9 cellular contexts compared by ENCODE assay signal in genomic region chr2:96408631-96409542, GRCh38.
DNase-seq lines count a peak whose midpoint lies in the region; ATAC-seq and TF ChIP-seq lines count a peak whose summit lies in the region.
"Had no signal": no experiment of that assay in that cellular context is flagged by ENCODE, and none has a peak within 500 bp of the region (broad histone marks: within the 10 kb centered on the region; RNA-seq: fewer than 3 reads in every experiment).

No MANE protein-coding gene starts in this region.

- no peak overlapping the region for H3K4me2 ChIP-seq in GM23248 (ENCODE audit: unreplicated experiment)
- no peak overlapping the region for H3K4me2 ChIP-seq in SK-N-SH

- 43 to 48% methylated on average over 14 of the region's 14 CpGs for WGBS in GM23248 (ENCODE audit: low coverage in 1 of 2, low lambda C conversion rate in 2 of 2, missing lambda C conversion rate in 2 of 2), 2 experiments
- WGBS in SK-N-SH (ENCODE audit: low lambda C conversion rate) = 68% methylated on average over 14 of the region's 14 CpGs

- no peak for TF ChIP-seq RAD21 in SK-N-SH (IDR thresholded peaks at IDR 0.05; ENCODE audit: low read length)

- peak; percentile 33; the same call in 1 of the 2 replicates for TF ChIP-seq CTCF in SK-N-SH (IDR thresholded peaks at IDR 0.05)

- H2AFZ ChIP-seq in GM23248 (no peak overlapping the region), SK-N-SH (ENCODE audit: low read depth) (no peak overlapping the region)

- no peaks in the 10 kb centered on the region for H3F3A ChIP-seq in GM23248 (ENCODE audit: insufficient read depth)
- H3F3A ChIP-seq in SK-N-SH (replicated peaks; ENCODE audit: insufficient read depth) = no peaks in the 10 kb centered on the region

- no peak for TF ChIP-seq EP300 in SK-N-SH (IDR thresholded peaks at IDR 0.05; ENCODE audit: borderline replicate concordance in 1 of 2, low read depth in 1 of 2, low read length in 1 of 2)

- H4K20me1 ChIP-seq in GM23248 (ENCODE audit: insufficient read depth) (no peaks in the 10 kb centered on the region), SK-N-SH (ENCODE audit: insufficient read depth) (no peaks in the 10 kb centered on the region)

- POLR2A ChIA-PET in SK-N-SH (lab: Yijun Ruan, JAX) = interaction anchor here (1.1 kb wide), 1 partner anchor 20 kb away, joined by 4 read pairs; no protein-coding TSS in a partner anchor

- H3K9me2 ChIP-seq in GM23248 (ENCODE audit: insufficient read depth) (no peaks in the 10 kb centered on the region), SK-N-SH (no peaks in the 10 kb centered on the region)

- H3K4me3 ChIP-seq in GM23248 (no peak overlapping the region), SK-N-SH (ENCODE audit: low read depth in 2 of 2, low read length in 1 of 2) (no peak overlapping the region)
- H3K4me3 ChIP-seq: cardiac muscle cell had no signal

- H3K27ac ChIP-seq in GM23248 (no peak overlapping the region), SK-N-SH (ENCODE audit: low read depth in 2 of 2, low read length in 1 of 2) (no peak overlapping the region)
- H3K27ac ChIP-seq: cardiac muscle cell had no signal

- H3K9me3 ChIP-seq in GM23248 (ENCODE audit: low read depth) (no peaks in the 10 kb centered on the region), SK-N-SH (no peaks in the 10 kb centered on the region)

- ATAC-seq in GM21367 (IDR thresholded peaks at IDR 0.05; ENCODE audit: unreplicated experiment) = no peak

- H3K36me3 ChIP-seq in GM23248 (ENCODE audit: low read depth) = no peaks in the 10 kb centered on the region
- H3K36me3 ChIP-seq in SK-N-SH (replicated peaks in 1 of 2; ENCODE audit: control insufficient read depth in 1 of 2, insufficient read depth in 2 of 2, low read length in 1 of 2) = no peaks in the 10 kb centered on the region
- H3K36me3 ChIP-seq: cardiac muscle cell had no signal

- CTCF ChIA-PET in SK-N-SH (lab: Yijun Ruan, JAX) = interaction anchor here (0.8 to 8.9 kb wide), 8 partner anchors 23 to 256 kb away, joined by 3 to 273 read pairs (median 3); partner anchors contain the start of genes ITPRIPL1 and NEURL3

- intact Hi-C loops in cardiac septum (cut with DNase I) = loop anchor here (5.0 to 10.0 kb wide), 2 partner anchors 104 to 143 kb away; partner anchors contain the start of gene SNRNP200

- H3K9ac ChIP-seq in GM23248 (no peak overlapping the region), SK-N-SH (no peak overlapping the region)

- no peaks in the 10 kb centered on the region for H3K79me2 ChIP-seq in GM23248 (ENCODE audit: insufficient read depth)
- H3K79me2 ChIP-seq in SK-N-SH (ENCODE audit: insufficient read depth) = no peaks in the 10 kb centered on the region

- H3K4me1 ChIP-seq in GM23248 (ENCODE audit: insufficient read depth) (no peaks in the 10 kb centered on the region), SK-N-SH (ENCODE audit: control insufficient read depth in 1 of 2, insufficient read depth in 2 of 2, low read depth in 1 of 2, low read length in 1 of 2) (peaks cover 0 to 10% of the 10 kb centered on the region in 2 experiments; a peak in 1 of 4 replicates)

- 0 out of 2 replicates have a peak, but pooled peaks cover 5% of the 10 kb centered on the region for H3K27me3 ChIP-seq in GM23248 (replicated peaks; ENCODE audit: insufficient read depth)
- H3K27me3 ChIP-seq in SK-N-SH (ENCODE audit: insufficient read depth) = no peaks in the 10 kb centered on the region
- H3K27me3 ChIP-seq: cardiac muscle cell had no signal

- in situ Hi-C loops in GM23248 (cut with MboI) = no loop called here

- DNase-seq in GM23248 (peak; percentile 21), SK-N-SH (no peak), cardiac septum (ENCODE audit: low spot score) (peak; percentile 74), retina (peak; percentile 62), NCI-H187 treated with DMSO at 0.1 percent for 48 hours (lab: John Stamatoyannopoulos, UW) (no peak), NCI-H2081 (lab: John Stamatoyannopoulos, UW) (no peak)
- DNase-seq in activated naive CD4-positive, alpha-beta T cell treated with Interleukin-2 at 50 U/mL for 16 hours = no peak

TF ChIP-seq in SK-N-SH, 30 proteins besides CTCF, POLR2A, EP300 and RAD21:
- TF ChIP-seq ELF1 (IDR thresholded peaks at IDR 0.05) = no peak
- no peak for TF ChIP-seq MXI1 (IDR thresholded peaks at IDR 0.05; ENCODE audit: low read depth, low read length)
- TF ChIP-seq, protein P1, sequence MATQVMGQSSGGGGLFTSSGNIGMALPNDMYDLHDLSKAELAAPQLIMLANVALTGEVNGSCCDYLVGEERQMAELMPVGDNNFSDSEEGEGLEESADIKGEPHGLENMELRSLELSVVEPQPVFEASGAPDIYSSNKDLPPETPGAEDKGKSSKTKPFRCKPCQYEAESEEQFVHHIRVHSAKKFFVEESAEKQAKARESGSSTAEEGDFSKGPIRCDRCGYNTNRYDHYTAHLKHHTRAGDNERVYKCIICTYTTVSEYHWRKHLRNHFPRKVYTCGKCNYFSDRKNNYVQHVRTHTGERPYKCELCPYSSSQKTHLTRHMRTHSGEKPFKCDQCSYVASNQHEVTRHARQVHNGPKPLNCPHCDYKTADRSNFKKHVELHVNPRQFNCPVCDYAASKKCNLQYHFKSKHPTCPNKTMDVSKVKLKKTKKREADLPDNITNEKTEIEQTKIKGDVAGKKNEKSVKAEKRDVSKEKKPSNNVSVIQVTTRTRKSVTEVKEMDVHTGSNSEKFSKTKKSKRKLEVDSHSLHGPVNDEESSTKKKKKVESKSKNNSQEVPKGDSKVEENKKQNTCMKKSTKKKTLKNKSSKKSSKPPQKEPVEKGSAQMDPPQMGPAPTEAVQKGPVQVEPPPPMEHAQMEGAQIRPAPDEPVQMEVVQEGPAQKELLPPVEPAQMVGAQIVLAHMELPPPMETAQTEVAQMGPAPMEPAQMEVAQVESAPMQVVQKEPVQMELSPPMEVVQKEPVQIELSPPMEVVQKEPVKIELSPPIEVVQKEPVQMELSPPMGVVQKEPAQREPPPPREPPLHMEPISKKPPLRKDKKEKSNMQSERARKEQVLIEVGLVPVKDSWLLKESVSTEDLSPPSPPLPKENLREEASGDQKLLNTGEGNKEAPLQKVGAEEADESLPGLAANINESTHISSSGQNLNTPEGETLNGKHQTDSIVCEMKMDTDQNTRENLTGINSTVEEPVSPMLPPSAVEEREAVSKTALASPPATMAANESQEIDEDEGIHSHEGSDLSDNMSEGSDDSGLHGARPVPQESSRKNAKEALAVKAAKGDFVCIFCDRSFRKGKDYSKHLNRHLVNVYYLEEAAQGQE (IDR thresholded peaks at IDR 0.05; ENCODE audit: low read depth, low read length) = no peak
- TF ChIP-seq YY1 (IDR thresholded peaks at IDR 0.05; ENCODE audit: low read depth) = no peak
- TF ChIP-seq JUND (IDR thresholded peaks at IDR 0.05) = no peak
- no peak for TF ChIP-seq POLR2AphosphoS5 (IDR thresholded peaks at IDR 0.05; ENCODE audit: low read depth, low read length)
- no peak for TF ChIP-seq TAF1 (IDR thresholded peaks at IDR 0.05; ENCODE audit: borderline replicate concordance, low read depth, low read length)
- no peak for TF ChIP-seq TCF12 (IDR thresholded peaks at IDR 0.05)
- TF ChIP-seq FOXJ3 (CRISPR knock-in tag; IDR thresholded peaks at IDR 0.05) = no peak
- TF ChIP-seq, protein P2, sequence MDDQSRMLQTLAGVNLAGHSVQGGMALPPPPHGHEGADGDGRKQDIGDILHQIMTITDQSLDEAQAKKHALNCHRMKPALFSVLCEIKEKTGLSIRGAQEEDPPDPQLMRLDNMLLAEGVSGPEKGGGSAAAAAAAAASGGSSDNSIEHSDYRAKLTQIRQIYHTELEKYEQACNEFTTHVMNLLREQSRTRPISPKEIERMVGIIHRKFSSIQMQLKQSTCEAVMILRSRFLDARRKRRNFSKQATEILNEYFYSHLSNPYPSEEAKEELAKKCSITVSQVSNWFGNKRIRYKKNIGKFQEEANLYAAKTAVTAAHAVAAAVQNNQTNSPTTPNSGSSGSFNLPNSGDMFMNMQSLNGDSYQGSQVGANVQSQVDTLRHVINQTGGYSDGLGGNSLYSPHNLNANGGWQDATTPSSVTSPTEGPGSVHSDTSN (IDR thresholded peaks at IDR 0.05) = no peak
- TF ChIP-seq RCOR1 (IDR thresholded peaks at IDR 0.05; ENCODE audit: low read length) = no peak
- TF ChIP-seq SMC3 (IDR thresholded peaks at IDR 0.05; ENCODE audit: low read depth, low read length) = no peak

Comparison
In these comparisons a context has a peak if more than half of its experiments do, and no peak if none do; other contexts are left out.
1. DNase-seq: peak in GM23248 (single experiment), cardiac septum (single experiment) and retina (single experiment); none in SK-N-SH (single experiment), NCI-H187 treated with DMSO at 0.1 percent for 48 hours (single experiment), NCI-H2081 (0 of 2) and activated naive CD4-positive, alpha-beta T cell treated with Interleukin-2 at 50 U/mL for 16 hours (single experiment).